Comparison of ENCODE assay signal across 8 cellular contexts in genomic region chr20:49937023-49937929, GRCh38. TPM values are rescaled to one million over a fixed set of nuclear protein-coding genes. Genes with fewer than 3 reads are reported as not detected.
DNase-seq lines count a peak whose midpoint lies in the region; ATAC-seq and TF ChIP-seq lines count a peak whose summit lies in the region.

No MANE protein-coding gene starts in this region.

- peak overlapping the region; percentile 92 for H3K9ac ChIP-seq in MM.1S (ENCODE audit: low read length)

- H3K4me1 ChIP-seq in MM.1S (ENCODE audit: low read length) (peaks cover 10% of the 10 kb centered on the region), breast epithelium (peaks cover 0 to 20% of the 10 kb centered on the region in 2 donors)

- H3K9me2 ChIP-seq in MM.1S (replicated peaks; ENCODE audit: insufficient read depth, low read length): no peaks in the 10 kb centered on the region

- H3K4me2 ChIP-seq in MM.1S (ENCODE audit: low read depth, low read length): peak overlapping the region; percentile 81

- DNase-seq in activated T-cell treated with anti-CD3 and anti-CD28 coated beads, Interleukin-2, amount 50 U/mL, for 4 hours: no peak
- no peak for DNase-seq in activated T-cell treated with anti-CD3 and anti-CD28 coated beads, Interleukin-2, amount 50 U/mL, for 48 hours
- peak; percentile 10 for DNase-seq in MM.1S
- DNase-seq in breast epithelium (ENCODE audit: low spot score in 2 of 2): no peak
- no peak for DNase-seq in mesothelial cell of epicardium (ENCODE audit: low spot score in 2 of 2, unreplicated experiment in 2 of 2)
- no peak for DNase-seq in HCEC 1CT
- no peak for DNase-seq in HuH-7.5 (ENCODE audit: low spot score)

- H3K27ac ChIP-seq in MM.1S (ENCODE audit: low read length) (peak overlapping the region; percentile 43; the same call in 1 of the 2 replicates), breast epithelium (peak overlapping the region; percentile 96 to 97)

- no peak for TF ChIP-seq CTCF in MM.1S (IDR thresholded peaks at IDR 0.05; ENCODE audit: low read length)
- no peak for TF ChIP-seq CTCF in breast epithelium (IDR thresholded peaks at IDR 0.05)
- TF ChIP-seq CTCF in mesothelial cell of epicardium (IDR thresholded peaks at IDR 0.05; ENCODE audit: unreplicated experiment): no peak

- H3K9me3 Mint-ChIP-seq in activated T-cell treated with anti-CD3 and anti-CD28 coated beads, Interleukin-2, amount 50 U/mL, for 4 hours: no peaks in the 10 kb centered on the region
- H3K9me3 Mint-ChIP-seq in mesothelial cell of epicardium: no peaks in the 10 kb centered on the region

- intact Hi-C loops in breast epithelium (cut with DNase I; ENCODE audit: low total_unique reads): no loop called here

- H3K4me3 ChIP-seq in MM.1S (ENCODE audit: low read length): peak overlapping the region; percentile 90
- H3K4me3 ChIP-seq in breast epithelium: peak overlapping the region; percentile 98 to 100 (median 100)

- H3K36me3 ChIP-seq in MM.1S (replicated peaks; ENCODE audit: insufficient read depth, low read length): no peaks in the 10 kb centered on the region
- H3K36me3 ChIP-seq in breast epithelium: no peaks in the 10 kb centered on the region

- no peaks in the 10 kb centered on the region; the same call in 1 of the 2 replicates for H4K20me1 ChIP-seq in MM.1S (ENCODE audit: insufficient read depth, low read length)

- ATAC-seq in activated T-cell treated with anti-CD3 and anti-CD28 coated beads, Interleukin-2, amount 50 U/mL, for 4 hours: peak; percentile 23 to 26
- no peak for ATAC-seq in HG03045 (IDR thresholded peaks at IDR 0.05; ENCODE audit: unreplicated experiment)

- no peaks in the 10 kb centered on the region for H3K27me3 Mint-ChIP-seq in activated T-cell treated with anti-CD3 and anti-CD28 coated beads, Interleukin-2, amount 50 U/mL, for 4 hours (ENCODE audit: low read depth)
- no peaks in the 10 kb centered on the region for H3K27me3 Mint-ChIP-seq in mesothelial cell of epicardium (ENCODE audit: low read depth)

- H3K27ac Mint-ChIP-seq in mesothelial cell of epicardium: peak overlapping the region; percentile 89

- peaks cover 10% of the 10 kb centered on the region for H3K36me3 Mint-ChIP-seq in activated T-cell treated with anti-CD3 and anti-CD28 coated beads, Interleukin-2, amount 50 U/mL, for 4 hours (ENCODE audit: insufficient read depth)
- H3K36me3 Mint-ChIP-seq in mesothelial cell of epicardium: peaks cover 10% of the 10 kb centered on the region

- peaks cover 16% of the 10 kb centered on the region for H3F3A ChIP-seq in MM.1S (ENCODE audit: insufficient read depth, low read length)

- H3K27me3 ChIP-seq in MM.1S (replicated peaks; ENCODE audit: insufficient read depth, low read length): no peaks in the 10 kb centered on the region
- H3K27me3 ChIP-seq in breast epithelium: no peaks in the 10 kb centered on the region

- H3K9me3 ChIP-seq in MM.1S (replicated peaks; ENCODE audit: insufficient read depth, low read length): no peaks in the 10 kb centered on the region
- H3K9me3 ChIP-seq in breast epithelium: no peaks in the 10 kb centered on the region

- peak overlapping the region; percentile 81; the same call in 1 of the 2 replicates for H2AFZ ChIP-seq in MM.1S (ENCODE audit: low read length)

- no peak for TF ChIP-seq POLR2A in breast epithelium (IDR thresholded peaks at IDR 0.05)

- H3K79me2 ChIP-seq in MM.1S (ENCODE audit: low read length): peaks cover 59% of the 10 kb centered on the region

- H3K4me3 Mint-ChIP-seq in activated T-cell treated with anti-CD3 and anti-CD28 coated beads, Interleukin-2, amount 50 U/mL, for 4 hours: peak overlapping the region; percentile 96
- peak overlapping the region; percentile 89 for H3K4me3 Mint-ChIP-seq in mesothelial cell of epicardium

- peaks cover 52% of the 10 kb centered on the region for H3K4me1 Mint-ChIP-seq in activated T-cell treated with anti-CD3 and anti-CD28 coated beads, Interleukin-2, amount 50 U/mL, for 4 hours (ENCODE audit: low read depth)
- H3K4me1 Mint-ChIP-seq in mesothelial cell of epicardium: peaks cover 25% of the 10 kb centered on the region

RNA-seq across cellular contexts. Expression of gene RNF114, which starts 1.1 kb away (rescaled TPM):
- total RNA-seq in activated T-cell treated with anti-CD3 and anti-CD28 coated beads, Interleukin-2, amount 50 U/mL, for 4 hours: 10 to 100 TPM; 71.1 to 81.9 (median 77.5) TPM
- total RNA-seq in breast epithelium (100 to 1,000 TPM; 224 TPM), mesothelial cell of epicardium (54.2 to 57.1 TPM (median 54.5 TPM) in 3 replicates)

RNA-seq across cellular contexts. Expression of gene SPATA2, which starts 21.9 kb away (rescaled TPM):
- total RNA-seq in activated T-cell treated with anti-CD3 and anti-CD28 coated beads, Interleukin-2, amount 50 U/mL, for 4 hours: 10 to 100 TPM; 13.3 to 15.0 (median 13.3) TPM
- total RNA-seq in breast epithelium (1 to 10 TPM; 1.8 to 4.6 (median 4.0) TPM), mesothelial cell of epicardium (8.0 to 8.8 TPM (median 8.1 TPM) in 3 replicates)

RNA-seq across cellular contexts. Expression of gene SNAI1, which starts 45.5 kb away (rescaled TPM):
- 1 to 10 TPM; 1.1 to 1.8 (median 1.3) TPM for total RNA-seq in activated T-cell treated with anti-CD3 and anti-CD28 coated beads, Interleukin-2, amount 50 U/mL, for 4 hours
- total RNA-seq in breast epithelium (1 to 10 TPM in 2 of 3 donors, under 1 TPM in 1; 0.80 to 5.0 (median 4.3) TPM), mesothelial cell of epicardium (8.5 to 9.7 TPM (median 8.9 TPM) in 3 replicates)
